In genomic region chr1:6360517-6360916, GRCh38 we compare ENCODE assay signal across 9 cellular contexts. TPM values are rescaled to one million over a fixed set of nuclear protein-coding genes. Genes with fewer than 3 reads are reported as not detected.
DNase-seq lines count a peak whose midpoint lies in the region; ATAC-seq and TF ChIP-seq lines count a peak whose summit lies in the region.
"Had no signal": no experiment of that assay in that cellular context is flagged by ENCODE, and none has a peak within 500 bp of the region (broad histone marks: within the 10 kb centered on the region; RNA-seq: fewer than 3 reads in every experiment).

No MANE protein-coding gene starts in this region.

- no peaks in the 10 kb centered on the region for H3K9me3 Mint-ChIP-seq in activated CD4-positive, alpha-beta T cell treated with anti-CD3 and anti-CD28 coated beads for 36 hours (ENCODE audit: low read depth)
- no peaks in the 10 kb centered on the region for H3K9me3 Mint-ChIP-seq in activated CD8-positive, alpha-beta T cell treated with anti-CD3 and anti-CD28 coated beads, Interleukin-2, amount 10 ng/mL, durations not matched to agents 7 days and 5 days (ENCODE audit: insufficient read depth)

- peaks cover 63% of the 10 kb centered on the region for H3K4me1 Mint-ChIP-seq in activated CD4-positive, alpha-beta T cell treated with anti-CD3 and anti-CD28 coated beads for 36 hours
- H3K4me1 Mint-ChIP-seq in activated CD8-positive, alpha-beta T cell treated with anti-CD3 and anti-CD28 coated beads, Interleukin-2, amount 10 ng/mL, durations not matched to agents 7 days and 5 days (ENCODE audit: low read depth), result peaks cover 62% of the 10 kb centered on the region

- POLR2A ChIA-PET in activated CD4-positive, alpha-beta T cell treated with anti-CD3 and anti-CD28 coated beads for 36 hours (lab: Charles Lee), result interaction anchor here (1.4 kb wide), 1 partner anchor 12 kb away, joined by 3 read pairs; no protein-coding TSS in a partner anchor
- POLR2A ChIA-PET in activated CD8-positive, alpha-beta T cell treated with anti-CD3 and anti-CD28 coated beads, Interleukin-2, amount 10 ng/mL, durations not matched to agents 7 days and 5 days (lab: Charles Lee), result interaction anchor here (0.9 to 6.3 kb wide), 3 partner anchors 9 to 33 kb away, joined by 4 to 48 read pairs (median 40); partner anchors contain the start of gene ACOT7

- peak overlapping the region; percentile 66 to 88 (median 80) for H3K27ac ChIP-seq in right lobe of liver
- H3K27ac ChIP-seq in stomach smooth muscle (ENCODE audit: low read length), result peak overlapping the region; percentile 64

- no peak overlapping the region for H3K4me3 Mint-ChIP-seq in activated CD4-positive, alpha-beta T cell treated with anti-CD3 and anti-CD28 coated beads for 36 hours
- no peak overlapping the region for H3K4me3 Mint-ChIP-seq in activated CD8-positive, alpha-beta T cell treated with anti-CD3 and anti-CD28 coated beads, Interleukin-2, amount 10 ng/mL, durations not matched to agents 7 days and 5 days

- DNase-seq in activated CD4-positive, alpha-beta T cell treated with anti-CD3 and anti-CD28 coated beads for 36 hours, result no peak
- no peak for DNase-seq in activated CD4-positive, alpha-beta T cell treated with anti-CD3 and anti-CD28 coated beads, Interleukin-2, amount 50 U/mL, for 1 hour
- DNase-seq in activated CD8-positive, alpha-beta T cell treated with anti-CD3 and anti-CD28 coated beads, Interleukin-2, amount 10 ng/mL, durations not matched to agents 7 days and 5 days, result no peak
- DNase-seq in right lobe of liver (no peak), DMS153 treated with DMSO at 0.1 percent for 48 hours (lab: John Stamatoyannopoulos, UW; ENCODE audit: unreplicated experiment) (no peak), dedifferentiated amniotic fluid mesenchymal stem cell (ENCODE audit: extremely low spot score) (no peak), erythroblast (lab: John Stamatoyannopoulos, UW) (no peak)
- DNase-seq: NCI-H1694 treated with DMSO at 0.1 percent for 48 hours had no signal

- no peaks in the 10 kb centered on the region for H3K27me3 Mint-ChIP-seq in activated CD4-positive, alpha-beta T cell treated with anti-CD3 and anti-CD28 coated beads for 36 hours
- no peaks in the 10 kb centered on the region for H3K27me3 Mint-ChIP-seq in activated CD8-positive, alpha-beta T cell treated with anti-CD3 and anti-CD28 coated beads, Interleukin-2, amount 10 ng/mL, durations not matched to agents 7 days and 5 days (ENCODE audit: low read depth)

- CTCF ChIA-PET in activated CD4-positive, alpha-beta T cell treated with anti-CD3 and anti-CD28 coated beads for 36 hours (lab: Charles Lee), result interaction anchor here (0.6 to 3.3 kb wide), 4 partner anchors 12 to 114 kb away, joined by 3 to 14 read pairs (median 4); no protein-coding TSS in a partner anchor
- CTCF ChIA-PET in activated CD8-positive, alpha-beta T cell treated with anti-CD3 and anti-CD28 coated beads, Interleukin-2, amount 10 ng/mL, durations not matched to agents 7 days and 5 days (lab: Charles Lee), result interaction anchor here (0.8 to 8.4 kb wide), 8 partner anchors 11 to 114 kb away, joined by 3 to 107 read pairs (median 8); partner anchors contain the start of gene ACOT7

- H3K36me3 ChIP-seq in right lobe of liver (no peaks in the 10 kb centered on the region), stomach smooth muscle (ENCODE audit: control insufficient read depth in 2 of 2, insufficient read depth in 2 of 2, low read length in 2 of 2) (no peaks in the 10 kb centered on the region)

- H3K4me3 ChIP-seq in right lobe of liver, result peak overlapping the region in 1 of 3 donors; percentile 9
- H3K4me3 ChIP-seq in stomach smooth muscle (ENCODE audit: low read length in 2 of 2), result peak overlapping the region in 1 of 2 donors; percentile 15

- peaks cover 3% of the 10 kb centered on the region for H3K36me3 Mint-ChIP-seq in activated CD4-positive, alpha-beta T cell treated with anti-CD3 and anti-CD28 coated beads for 36 hours (ENCODE audit: low read depth)
- H3K36me3 Mint-ChIP-seq in activated CD8-positive, alpha-beta T cell treated with anti-CD3 and anti-CD28 coated beads, Interleukin-2, amount 10 ng/mL, durations not matched to agents 7 days and 5 days (ENCODE audit: low read depth), result peaks cover 10% of the 10 kb centered on the region

- no peak for ATAC-seq in activated CD4-positive, alpha-beta T cell treated with anti-CD3 and anti-CD28 coated beads for 36 hours
- ATAC-seq in activated CD8-positive, alpha-beta T cell treated with anti-CD3 and anti-CD28 coated beads, Interleukin-2, amount 10 ng/mL, durations not matched to agents 7 days and 5 days, result no peak
- no peak for ATAC-seq in right lobe of liver

- TF ChIP-seq CTCF in right lobe of liver (IDR thresholded peaks at IDR 0.05), result no peak

- no peaks in the 10 kb centered on the region for H3K27me3 ChIP-seq in right lobe of liver
- no peaks in the 10 kb centered on the region for H3K27me3 ChIP-seq in stomach smooth muscle (ENCODE audit: control insufficient read depth in 1 of 2, insufficient read depth in 2 of 2, low read length in 2 of 2)

- peak overlapping the region in 1 of 2 donors; percentile 62 for H3K9ac ChIP-seq in stomach smooth muscle (ENCODE audit: low read length in 2 of 2)

- 30% methylated on average over 6 of the region's 8 CpGs for WGBS in right lobe of liver (ENCODE audit: insufficient coverage, low coverage, low lambda C conversion rate, missing lambda C conversion rate)

- TF ChIP-seq POLR2A in right lobe of liver (IDR thresholded peaks at IDR 0.05) (no peak), erythroblast (IDR thresholded peaks at IDR 0.05; ENCODE audit: low read length) (no peak)

- H3K27ac Mint-ChIP-seq in activated CD4-positive, alpha-beta T cell treated with anti-CD3 and anti-CD28 coated beads for 36 hours, result peak overlapping the region; percentile 65
- H3K27ac Mint-ChIP-seq in activated CD8-positive, alpha-beta T cell treated with anti-CD3 and anti-CD28 coated beads, Interleukin-2, amount 10 ng/mL, durations not matched to agents 7 days and 5 days, result peak overlapping the region; percentile 81

- intact Hi-C loops in activated CD4-positive, alpha-beta T cell treated with anti-CD3 and anti-CD28 coated beads for 36 hours (cut with DNase I, micrococcal nuclease), result no loop called here
- intact Hi-C loops in right lobe of liver (cut with DNase I), result loop anchor here in 1 of 2 donors (5.0 kb wide), 1 partner anchor 42 kb away; no protein-coding TSS in a partner anchor

- no peaks in the 10 kb centered on the region for H3K9me3 ChIP-seq in right lobe of liver
- H3K9me3 ChIP-seq in stomach smooth muscle (ENCODE audit: control insufficient read depth in 2 of 2, low read length in 2 of 2), result no peaks in the 10 kb centered on the region

- H3K4me1 ChIP-seq in right lobe of liver (peaks cover 0 to 50% (median 24%) of the 10 kb centered on the region in 4 donors), stomach smooth muscle (ENCODE audit: control insufficient read depth, insufficient read depth, low read length) (peaks cover 35% of the 10 kb centered on the region)

RNA-seq across cellular contexts. Expression of gene ACOT7, which starts 33.0 kb away (rescaled TPM):
- 10 to 100 TPM; 93.8 to 99.2 TPM for total RNA-seq in activated CD4-positive, alpha-beta T cell treated with anti-CD3 and anti-CD28 coated beads for 36 hours
- 100 to 1,000 TPM in 1 of 2 experiments, 10 to 100 TPM in 1; 97.0 to 102 TPM for total RNA-seq in activated CD8-positive, alpha-beta T cell treated with anti-CD3 and anti-CD28 coated beads, Interleukin-2, amount 10 ng/mL, durations not matched to agents 7 days and 5 days
- 10 to 100 TPM; 10.8 to 19.7 (median 14.1) TPM for total RNA-seq in right lobe of liver

RNA-seq across cellular contexts. Expression of gene HES2, which starts 59.2 kb away (rescaled TPM):
- under 1 TPM in 1 of 2 experiments, not detected in 1; 0.05 TPM for total RNA-seq in activated CD4-positive, alpha-beta T cell treated with anti-CD3 and anti-CD28 coated beads for 36 hours
- under 1 TPM; 0.05 to 0.45 TPM for total RNA-seq in activated CD8-positive, alpha-beta T cell treated with anti-CD3 and anti-CD28 coated beads, Interleukin-2, amount 10 ng/mL, durations not matched to agents 7 days and 5 days
- total RNA-seq in right lobe of liver, result 1 to 10 TPM in 1 of 6 experiments, under 1 TPM in 2, not detected in 3; 0.27 to 1.2 (median 0.68) TPM

Comparison
In these comparisons a context has a peak if more than half of its experiments do, and no peak if none do; other contexts are left out.
1. RNA of gene ACOT7, which starts 33.0 kb away (total RNA-seq): 97.0 to 102 TPM in activated CD8-positive, alpha-beta T cell treated with anti-CD3 and anti-CD28 coated beads, Interleukin-2, amount 10 ng/mL, durations not matched to agents 7 days and 5 days and 93.8 to 99.2 TPM in activated CD4-positive, alpha-beta T cell treated with anti-CD3 and anti-CD28 coated beads for 36 hours; 10.8 to 19.7 TPM in right lobe of liver; every median in the first group is over 4 times any median in the second.